ENCODE assay signal across 17 cellular contexts in genomic region chr1:186848509-186849130, GRCh38. TPM values are rescaled to one million over a fixed set of nuclear protein-coding genes. Genes with fewer than 3 reads are reported as not detected.
A peak's percentile ranks its signal among the peaks of the same experiment; 100 is the strongest.
DNase-seq lines count a peak whose midpoint lies in the region; ATAC-seq, FAIRE-seq and TF ChIP-seq lines count a peak whose summit lies in the region.
"Had no signal": no experiment of that assay in that cellular context is flagged by ENCODE, and none has a peak within 500 bp of the region (broad histone marks: within the 10 kb centered on the region; RNA-seq: fewer than 3 reads in every experiment).

No MANE protein-coding gene starts in this region.

- BruUV-seq in GM12878 (replicated peaks; lab: Mats Ljungman, UMichigan) = no TSS peak
- no TSS peak for BruUV-seq in HepG2 (replicated peaks; lab: Mats Ljungman, UMichigan)

- TF ChIP-seq POLR2A in GM12878 (IDR thresholded peaks at IDR 0.05; ENCODE audit: low read depth, low read length) = no peak
- TF ChIP-seq POLR2A in HepG2 (IDR thresholded peaks at IDR 0.05; ENCODE audit: insufficient read depth in 1 of 2, low read depth in 2 of 2, low read length in 2 of 2) = no peak

- H3K9ac ChIP-seq in GM12878 (ENCODE audit: control insufficient read depth, insufficient read depth, low read length) = no peak overlapping the region
- no peak overlapping the region for H3K9ac ChIP-seq in HepG2 (ENCODE audit: insufficient read depth, low read depth, low read length)
- H3K9ac ChIP-seq in smooth muscle cell (ENCODE audit: low read depth) = no peak overlapping the region

- no peaks in the 10 kb centered on the region for H3K9me3 ChIP-seq in GM12878 (replicated peaks; ENCODE audit: control insufficient read depth, insufficient read depth, low read length)
- H3K9me3 ChIP-seq in HepG2 (ENCODE audit: low read length) = no peaks in the 10 kb centered on the region
- no peaks in the 10 kb centered on the region for H3K9me3 ChIP-seq in smooth muscle cell (replicated peaks; ENCODE audit: low read depth)

- no peak overlapping the region; the same call in 1 of the 2 replicates for H3K27ac ChIP-seq in GM12878 (ENCODE audit: control insufficient read depth, insufficient read depth)
- no peak overlapping the region for H3K27ac ChIP-seq in HepG2 (ENCODE audit: extremely low read length, insufficient read depth, low read length)
- H3K27ac ChIP-seq in smooth muscle cell (ENCODE audit: low read depth) = peak overlapping the region; percentile 27
- H3K27ac ChIP-seq: SK-N-MC had no signal

- H3K79me2 ChIP-seq in GM12878 (ENCODE audit: control insufficient read depth, insufficient read depth, low read length) (no peaks in the 10 kb centered on the region), HepG2 (ENCODE audit: insufficient read depth, low read length) (no peaks in the 10 kb centered on the region), smooth muscle cell (ENCODE audit: low read depth) (no peaks in the 10 kb centered on the region)

- no peak for TF ChIP-seq EP300 in GM12878 (IDR thresholded peaks at IDR 0.05; ENCODE audit: borderline replicate concordance in 1 of 2, control insufficient read depth in 1 of 2, low read depth in 2 of 2, low read length in 2 of 2)
- no peak for TF ChIP-seq EP300 in HepG2 (IDR thresholded peaks at IDR 0.05; ENCODE audit: low read depth in 2 of 2, low read length in 2 of 2)
- TF ChIP-seq EP300 in HepG2 (CRISPR knock-in tag; IDR thresholded peaks at IDR 0.05; ENCODE audit: borderline replicate concordance) = no peak

- H2AFZ ChIP-seq in GM12878 (ENCODE audit: control insufficient read depth, low read depth, low read length) = no peak overlapping the region
- H2AFZ ChIP-seq in HepG2 (ENCODE audit: low read length) = no peak overlapping the region
- peak overlapping the region; percentile 50 for H2AFZ ChIP-seq in smooth muscle cell (ENCODE audit: low read depth)

- H3K36me3 ChIP-seq in GM12878 (ENCODE audit: control insufficient read depth in 2 of 2, insufficient read depth in 2 of 2, low read length in 1 of 2) = no peaks in the 10 kb centered on the region
- H3K36me3 ChIP-seq in HepG2 (replicated peaks in 1 of 2; ENCODE audit: control insufficient read depth in 1 of 2, insufficient read depth in 2 of 2, low read length in 2 of 2) = no peaks in the 10 kb centered on the region
- H3K36me3 ChIP-seq in smooth muscle cell (ENCODE audit: low read depth) = no peaks in the 10 kb centered on the region

- RAD21 ChIA-PET in GM12878 (lab: Charles Lee; ENCODE audit: unreplicated experiment) = no interaction called here

- H3K4me3 ChIP-seq in GM12878 = no peak overlapping the region
- no peak overlapping the region for H3K4me3 ChIP-seq in HepG2 (replicated peaks in 1 of 3; ENCODE audit: insufficient read depth in 1 of 3, low read depth in 2 of 3, low read length in 3 of 3)
- H3K4me3 ChIP-seq in smooth muscle cell = no peak overlapping the region
- H3K4me3 ChIP-seq: K562, lung, SK-N-MC had no signal

- in situ Hi-C loops in GM12878 (cut with MboI) = no loop called here
- in situ Hi-C loops in HepG2 (cut with HindIII; ENCODE audit: extremely low pct_ligation_motif_present, low pct_unique_long_range_greater_than_20kb) = no loop called here

- TF ChIP-seq CTCF in GM12878 (IDR thresholded peaks at IDR 0.05 in 2 of 3, conservative IDR thresholded peaks at IDR 0.05 in 1 of 3; ENCODE audit: control insufficient read depth in 2 of 3, extremely low read depth in 1 of 3, insufficient read depth in 1 of 3, low read depth in 3 of 3, low read length in 3 of 3) (no peak), HepG2 (CRISPR knock-in tag; IDR thresholded peaks at IDR 0.05) (no peak), smooth muscle cell (IDR thresholded peaks at IDR 0.05; ENCODE audit: borderline replicate concordance, insufficient read depth, poor library complexity, severe bottlenecking) (no peak)

- CTCF ChIA-PET in GM12878 (lab: Yijun Ruan, JAX) (interaction anchor here (1.4 kb wide), 1 partner anchor 126 kb away, joined by 5 read pairs; no protein-coding TSS in a partner anchor), HepG2 (lab: Yijun Ruan, JAX; ENCODE audit: low intra/inter-chr PET ratio, low total read pairs) (no interaction called here)

- SMC1A ChIA-PET in GM12878 (lab: Charles Lee; ENCODE audit: uncharacterized antibody, unreplicated experiment) = no interaction called here

- no peaks in the 10 kb centered on the region for H3F3A ChIP-seq in smooth muscle cell (ENCODE audit: low read depth)

- H3K4me1 ChIP-seq in GM12878 (ENCODE audit: control insufficient read depth, insufficient read depth, low read length) (peaks cover 5% of the 10 kb centered on the region; the same call in 1 of the 2 replicates), HepG2 (ENCODE audit: insufficient read depth, low read length) (no peaks in the 10 kb centered on the region), smooth muscle cell (ENCODE audit: low read depth) (peaks cover 5% of the 10 kb centered on the region)

- H4K20me1 ChIP-seq in GM12878 (ENCODE audit: control insufficient read depth, insufficient read depth) = no peaks in the 10 kb centered on the region
- no peaks in the 10 kb centered on the region for H4K20me1 ChIP-seq in HepG2 (ENCODE audit: insufficient read depth, low read length)
- no peaks in the 10 kb centered on the region for H4K20me1 ChIP-seq in smooth muscle cell (ENCODE audit: low read depth)

- FAIRE-seq in GM12878 (lab: Jason Lieb, UNC) = no peak
- no peak for FAIRE-seq in HepG2 (lab: Jason Lieb, UNC)
- FAIRE-seq: K562 had no signal

- ATAC-seq in GM12878 = no peak
- ATAC-seq in HepG2 = no peak
- no peak for ATAC-seq in GM18873 (IDR thresholded peaks at IDR 0.05; ENCODE audit: low FRiP score, unreplicated experiment)
- ATAC-seq: K562 had no signal

- intact Hi-C loops in GM12878 (cut with micrococcal nuclease; ENCODE audit: unreplicated experiment) (loop anchor here (2.0 to 10.0 kb wide), 2 partner anchors 16 to 124 kb away; no protein-coding TSS in a partner anchor), HepG2 (cut with micrococcal nuclease; ENCODE audit: unreplicated experiment) (no loop called here)

- 0 out of 2 replicates have a peak overlapping the region, but pooled peaks have one; percentile 67 for H3K4me2 ChIP-seq in GM12878 (ENCODE audit: control insufficient read depth, insufficient read depth)
- no peak overlapping the region for H3K4me2 ChIP-seq in HepG2 (ENCODE audit: low read depth, low read length)
- H3K4me2 ChIP-seq in smooth muscle cell = peak overlapping the region; percentile 48

- H3K27me3 ChIP-seq in GM12878 (replicated peaks in 1 of 2; ENCODE audit: control insufficient read depth in 2 of 2, insufficient read depth in 2 of 2, low read length in 1 of 2) = no peaks in the 10 kb centered on the region
- no peaks in the 10 kb centered on the region for H3K27me3 ChIP-seq in HepG2 (ENCODE audit: control insufficient read depth in 1 of 2, insufficient read depth in 2 of 2, low read length in 2 of 2)
- no peaks in the 10 kb centered on the region for H3K27me3 ChIP-seq in smooth muscle cell (ENCODE audit: low read depth)

- DNase-seq in HT-29 (ENCODE audit: low spot score) (peak; percentile 78), GM12878 (ENCODE audit: low read depth, low spot score) (no peak), HepG2 (ENCODE audit: low spot score) (peak; percentile 11), smooth muscle cell (lab: John Stamatoyannopoulos, UW; ENCODE audit: unreplicated experiment) (no peak), NCI-H2081 (lab: John Stamatoyannopoulos, UW) (no peak), anterior cingulate cortex (lab: John Stamatoyannopoulos, UW) (no peak)
- DNase-seq: activated CD4-positive, alpha-beta memory T cell treated with anti-CD3 and anti-CD28 coated beads, Interleukin-2, amount 10 ng/mL, durations not matched to agents 7 days and 5 days; CD4-positive, alpha-beta T cell; effector CD8-positive, alpha-beta T cell; NCI-H1048; NCI-H2171; NK-92 treated with Interleukin-12 subunit alpha and Interleukin-12 subunit beta, amount 100 ng/mL, for 24 hours; occipital lobe had no signal

- POLR2A ChIA-PET in GM12878 (lab: Charles Lee) = no interaction called here
- POLR2A ChIA-PET in HepG2 (lab: Yijun Ruan, JAX) = no interaction called here

- no peak for TF ChIP-seq RAD21 in GM12878 (IDR thresholded peaks at IDR 0.05; ENCODE audit: insufficient read depth, low read depth, low read length)
- no peak for TF ChIP-seq RAD21 in HepG2 (CRISPR knock-in tag; IDR thresholded peaks at IDR 0.05)

RNA-seq across cellular contexts. Expression of gene PLA2G4A, which starts 19.9 kb away (rescaled TPM):
- 10.6 and 14.3 TPM in 2 replicates for total RNA-seq in HT-29 (2014; rRNA removed; shearing (Covaris generic))
- total RNA-seq in GM12878 (2013; cell fraction: nucleolus; rRNA removed) = 0.15 TPM in 1 of 2 replicates, not detected in the other
- 1.8 and 1.9 TPM in 2 replicates for total RNA-seq in GM12878 (2014; rRNA removed)
- 1.9 TPM in 2 replicates for total RNA-seq in GM12878 (2014; rRNA removed; fragmentation: Illumina TruSeq; extraction: Trizol)
- total RNA-seq in GM12878 (2021) = 1.1 TPM in 2 replicates
- 0.58 TPM for polyA plus RNA-seq in GM12878 (2011; ENCODE audit: low read depth)
- polyA plus RNA-seq in GM12878 (2011; rRNA removed) = not detected in 2 replicates
- polyA plus RNA-seq in GM12878 (2011; cell fraction: cytosol; rRNA removed) = not detected in 2 replicates
- 0.04 TPM in 1 of 2 replicates, not detected in the other for polyA plus RNA-seq in GM12878 (2011; cell fraction: nucleus; rRNA removed)
- 0.72 and 2.1 TPM in 2 replicates for polyA plus RNA-seq in GM12878 (2012)
- polyA plus RNA-seq in GM12878 (2014; fragmentation: Illumina TruSeq; extraction: Trizol) = 1.5 and 1.7 TPM in 2 replicates
- polyA plus RNA-seq in GM12878 (2014; fragmentation: Nextera tagmentation; extraction: Ambion mirVana) = 1 to 10 TPM in 1 of 2 experiments, under 1 TPM in 1; 0.93 to 1.8 TPM
- 0.70 and 0.96 TPM in 2 replicates for polyA plus RNA-seq in GM12878 (2014; rRNA removed)
- polyA plus RNA-seq in GM12878 (2016; fragmentation: Nextera tagmentation; extraction: Ambion mirVana) = 1 to 10 TPM; 1.5 to 3.3 TPM
- not detected in 2 replicates for polyA minus RNA-seq in GM12878 (2011; rRNA and poly(A)+ RNA removed)
- polyA minus RNA-seq in GM12878 (2011; cell fraction: cytosol; rRNA and poly(A)+ RNA removed) = 0.80 TPM in 1 of 2 replicates, not detected in the other
- polyA minus RNA-seq in GM12878 (2011; cell fraction: nucleus; rRNA and poly(A)+ RNA removed) = not detected in 2 replicates
- total RNA-seq in HepG2 (2016; rRNA removed; fragmentation: Illumina TruSeq; extraction: Trizol) = not detected in 2 replicates
- total RNA-seq in HepG2 (2016; cell fraction: cytosol; rRNA removed; fragmentation: Illumina TruSeq; extraction: Trizol; ENCODE audit: low read depth) = not detected in 2 replicates
- not detected in 2 replicates for total RNA-seq in HepG2 (2016; cell fraction: insoluble cytoplasmic fraction; rRNA removed; fragmentation: Illumina TruSeq; extraction: Trizol)
- total RNA-seq in HepG2 (2016; cell fraction: membrane; rRNA removed; fragmentation: Illumina TruSeq; extraction: Trizol) = not detected in 2 replicates
- total RNA-seq in HepG2 (2016; cell fraction: nucleus; rRNA removed; fragmentation: Illumina TruSeq; extraction: Trizol) = not detected in 2 replicates
- polyA plus RNA-seq in HepG2 (2011; rRNA removed) = not detected in 2 replicates
- polyA plus RNA-seq in HepG2 (2011; cell fraction: cytosol; rRNA removed) = 0.03 TPM in 1 of 2 replicates, not detected in the other
- polyA plus RNA-seq in HepG2 (2011; cell fraction: nucleus; rRNA removed) = not detected in 2 replicates
- not detected in 2 replicates for polyA plus RNA-seq in HepG2 (2012)
- polyA plus RNA-seq in HepG2 (2016; cell fraction: cytosol; fragmentation: Illumina TruSeq; extraction: Trizol; ENCODE audit: low read depth) = not detected in 2 replicates
- polyA plus RNA-seq in HepG2 (2016; cell fraction: insoluble cytoplasmic fraction; fragmentation: Illumina TruSeq; extraction: Trizol; ENCODE audit: low read depth) = not detected in 2 replicates
- polyA plus RNA-seq in HepG2 (2016; cell fraction: membrane; fragmentation: Illumina TruSeq; extraction: Trizol; ENCODE audit: low read depth) = not detected in 2 replicates
- not detected in 2 replicates for polyA plus RNA-seq in HepG2 (2016; cell fraction: nucleus; fragmentation: Illumina TruSeq; extraction: Trizol; ENCODE audit: insufficient read depth, low read depth)
- 28.7 TPM in 1 of 2 replicates, not detected in the other for polyA minus RNA-seq in HepG2 (2011; rRNA and poly(A)+ RNA removed; ENCODE audit: low replicate concordance)
- polyA minus RNA-seq in HepG2 (2011; cell fraction: cytosol; rRNA and poly(A)+ RNA removed) = not detected in 2 replicates
- polyA minus RNA-seq in HepG2 (2011; cell fraction: nucleus; rRNA and poly(A)+ RNA removed) = 0.52 TPM in 1 of 2 replicates, not detected in the other
- 7.8 and 11.8 TPM in 2 replicates for total RNA-seq in smooth muscle cell
- 3.3 and 3.9 TPM in 2 replicates for polyA plus RNA-seq in smooth muscle cell
- total RNA-seq: CD4-positive, alpha-beta T cell had no signal

Comparison
In these comparisons a context has a peak if more than half of its experiments do, and no peak if none do; other contexts are left out.
1. DNase-seq: peak in HT-29 (single experiment) and HepG2 (single experiment); none in GM12878 (single experiment), smooth muscle cell (single experiment), NCI-H2081 (0 of 2) and anterior cingulate cortex (0 of 58).